35 cellular contexts compared by ENCODE assay signal in genomic region chr9:8611153-8611552, GRCh38.
"Had no signal": no experiment of that assay in that cellular context is flagged by ENCODE, and none has a peak within 500 bp of the region (broad histone marks: within the 10 kb centered on the region; RNA-seq: fewer than 3 reads in every experiment).

No MANE protein-coding gene starts in this region.

- H3K9me3 ChIP-seq: MG63 had no signal

- DNase-seq: Karpas-422, Kasumi-1, MG63, MM.1S, MV-4-11, NCI-H1048, NCI-H1092, NCI-H1092 treated with DMSO at 0.1 percent for 48 hours, NCI-H1105, NCI-H1105 treated with DMSO at 0.1 percent for 48 hours, NCI-H1417, NCI-H1417 treated with DMSO at 0.1 percent for 48 hours, NCI-H1436, NCI-H1436 treated with DMSO at 0.1 percent for 48 hours, NCI-H146, NCI-H1694, NCI-H1694 treated with DMSO at 0.1 percent for 48 hours, NCI-H187, NCI-H187 treated with DMSO at 0.1 percent for 48 hours, NCI-H1930, NCI-H2029, NCI-H2029 treated with DMSO at 0.1 percent for 48 hours, NCI-H2081, NCI-H2081 treated with DMSO at 0.1 percent for 48 hours, NCI-H2107, NCI-H2171, NCI-H2171 treated with DMSO at 0.1 percent for 48 hours, NCI-H2227 treated with DMSO at 0.1 percent for 48 hours, NCI-H226, NCI-H345, NCI-H446, NCI-H446 treated with DMSO at 0.1 percent for 48 hours, NCI-H510A, NCI-H510A treated with DMSO at 0.1 percent for 48 hours, NCI-H524 had no signal

- H3K36me3 ChIP-seq: MG63 had no signal

- H3K27me3 ChIP-seq: MG63 had no signal

- H3K4me3 ChIP-seq: MG63 had no signal
